ENCODE assay signal across 8 cellular contexts in the genomic region with DNA sequence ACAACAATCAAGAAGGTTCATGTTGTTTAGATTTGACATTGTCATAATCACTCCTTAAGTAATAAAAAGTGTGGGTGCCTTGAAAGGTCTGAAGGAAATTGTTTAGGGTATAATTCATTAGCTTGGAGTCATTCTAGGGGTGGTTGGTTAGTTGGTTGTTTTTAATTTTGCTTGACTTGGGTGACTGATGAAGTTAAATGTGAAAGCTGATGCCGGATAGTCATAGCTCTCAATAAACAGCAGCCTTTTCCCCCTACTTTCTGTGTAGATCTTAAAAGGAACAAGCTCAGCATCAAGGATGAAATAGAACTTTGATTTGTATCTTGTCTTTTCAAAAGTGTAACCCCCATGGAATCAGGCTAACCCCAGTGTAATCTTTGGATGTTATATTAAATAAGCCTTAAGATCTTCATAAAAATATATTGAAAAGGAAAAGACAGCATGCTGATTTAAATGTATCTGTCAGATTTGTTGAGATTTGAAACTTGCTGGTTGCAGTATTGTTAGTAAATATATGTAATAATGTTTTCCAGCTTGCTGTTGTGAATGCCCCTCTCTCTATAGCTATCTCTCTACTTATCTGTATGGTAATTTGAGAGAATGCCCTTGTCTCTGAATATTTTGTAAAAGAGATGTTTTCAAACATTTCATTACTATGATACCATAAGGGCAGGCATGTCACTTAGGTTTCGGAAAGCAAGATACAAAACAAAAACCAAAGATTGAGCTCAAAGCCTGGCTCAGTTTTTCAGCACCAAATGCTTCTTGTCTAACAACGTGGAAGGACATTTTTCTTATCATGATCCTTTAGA.
A peak's percentile ranks its signal among the peaks of the same experiment; 100 is the strongest.
DNase-seq lines count a peak whose midpoint lies in the region; ATAC-seq and TF ChIP-seq lines count a peak whose summit lies in the region.

No MANE protein-coding gene starts in this region.

- peak overlapping the region; percentile 88 to 96 for H3K27ac ChIP-seq in tibial artery

- no peaks in the 10 kb centered on the region for H3K27me3 ChIP-seq in tibial artery

- H3K36me3 Mint-ChIP-seq in activated T-cell treated with anti-CD3 and anti-CD28 coated beads, Interleukin-2, amount 50 U/mL, for 72 hours (ENCODE audit: insufficient read depth in 2 of 2), result peaks cover 56 to 64% of the 10 kb centered on the region in 2 donors
- H3K36me3 Mint-ChIP-seq in brain, result peaks cover 29% of the 10 kb centered on the region
- H3K36me3 Mint-ChIP-seq in memory B cell, result peaks cover 22% of the 10 kb centered on the region

- intact Hi-C loops in tibial artery (cut with DNase I; ENCODE audit: low total_unique reads) (loop anchor here (5.0 kb wide), 1 partner anchor 148 kb away; a partner anchor contains a TSS), posterior cingulate gyrus (cut with DNase I) (loop anchor here (5.0 kb wide), 1 partner anchor 42 kb away; no protein-coding TSS in a partner anchor)

- no peak for TF ChIP-seq CTCF in brain (conservative IDR thresholded peaks at IDR 0.05)
- TF ChIP-seq CTCF in tibial artery (IDR thresholded peaks at IDR 0.05), result no peak

- H3K4me3 ChIP-seq in tibial artery, result peak overlapping the region; percentile 62 to 69

- H3K4me3 Mint-ChIP-seq in activated T-cell treated with anti-CD3 and anti-CD28 coated beads, Interleukin-2, amount 50 U/mL, for 72 hours, result peak overlapping the region; percentile 93 to 95
- H3K4me3 Mint-ChIP-seq in brain (peak overlapping the region; percentile 80 to 92 (median 82)), memory B cell (peak overlapping the region; percentile 85)

- H3K4me1 Mint-ChIP-seq in activated T-cell treated with anti-CD3 and anti-CD28 coated beads, Interleukin-2, amount 50 U/mL, for 72 hours (ENCODE audit: low read depth), result peaks cover 95% of the 10 kb centered on the region
- H3K4me1 Mint-ChIP-seq in brain, result peaks cover 86% of the 10 kb centered on the region
- peaks cover 74% of the 10 kb centered on the region for H3K4me1 Mint-ChIP-seq in memory B cell

- no peaks in the 10 kb centered on the region for H3K9me3 ChIP-seq in tibial artery

- DNase-seq in activated T-cell treated with anti-CD3 and anti-CD28 coated beads, Interleukin-2, amount 50 U/mL, for 72 hours, result no peak
- DNase-seq in activated T-cell treated with anti-CD3 and anti-CD28 coated beads for 4 hours (no peak), memory B cell (ENCODE audit: low spot score in 2 of 2) (no peak), tibial artery (no peak), posterior cingulate gyrus (no peak)
- no peak for DNase-seq in activated CD4-positive, alpha-beta T cell treated with anti-CD3 and anti-CD28 coated beads, Interleukin-2, amount 50 U/mL, for 48 hours
- no peak for DNase-seq in stimulated activated CD4-positive, alpha-beta T cell treated with anti-CD3 and anti-CD28 coated beads, Interleukin-15, amount 100 ng/mL, for 24 hours

- H3K4me1 ChIP-seq in tibial artery, result peaks cover 0 to 77% (median 65%) of the 10 kb centered on the region in 4 donors

- H3K27ac Mint-ChIP-seq in activated T-cell treated with anti-CD3 and anti-CD28 coated beads, Interleukin-2, amount 50 U/mL, for 72 hours, result peak overlapping the region; percentile 99
- H3K27ac Mint-ChIP-seq in brain, result peak overlapping the region; percentile 76 to 98 (median 95)
- peak overlapping the region; percentile 96 for H3K27ac Mint-ChIP-seq in memory B cell

- peaks cover 0 to 2% of the 10 kb centered on the region in 2 donors for H3K9me3 Mint-ChIP-seq in activated T-cell treated with anti-CD3 and anti-CD28 coated beads, Interleukin-2, amount 50 U/mL, for 72 hours
- peaks cover 0 to 2% (median 0%) of the 10 kb centered on the region in 5 experiments for H3K9me3 Mint-ChIP-seq in brain
- H3K9me3 Mint-ChIP-seq in memory B cell, result no peaks in the 10 kb centered on the region

- no peak for ATAC-seq in activated T-cell treated with anti-CD3 and anti-CD28 coated beads, Interleukin-2, amount 50 U/mL, for 72 hours (replicated peaks in 1 of 2)
- no peak for ATAC-seq in memory B cell (ENCODE audit: low read depth)

- no peaks in the 10 kb centered on the region for H3K27me3 Mint-ChIP-seq in activated T-cell treated with anti-CD3 and anti-CD28 coated beads, Interleukin-2, amount 50 U/mL, for 72 hours (ENCODE audit: low read depth)
- peaks cover 5% of the 10 kb centered on the region for H3K27me3 Mint-ChIP-seq in brain
- H3K27me3 Mint-ChIP-seq in memory B cell, result no peaks in the 10 kb centered on the region

- peaks cover 18 to 38% (median 21%) of the 10 kb centered on the region in 3 donors for H3K36me3 ChIP-seq in tibial artery
